In genomic region chr7:131629203-131629871, GRCh38 we compare ENCODE assay signal across 14 cellular contexts.
DNase-seq lines count a peak whose midpoint lies in the region; ATAC-seq and TF ChIP-seq lines count a peak whose summit lies in the region.
"Had no signal": no experiment of that assay in that cellular context is flagged by ENCODE, and none has a peak within 500 bp of the region (broad histone marks: within the 10 kb centered on the region; RNA-seq: fewer than 3 reads in every experiment).

No MANE protein-coding gene starts in this region.

- no peak overlapping the region for H3K27ac Mint-ChIP-seq in stimulated activated memory B cell treated with anti-CD40 and anti-IgM and Interleukin-4, amounts not matched to agents 10 μg/mL and 1 μg/mL and 100 μg/mL, for 72 hours
- H3K27ac Mint-ChIP-seq: activated naive CD8-positive, alpha-beta T cell treated with anti-CD3 and anti-CD28 coated beads for 36 hours; effector memory CD8-positive, alpha-beta T cell had no signal

- H3K79me2 ChIP-seq in osteoblast (ENCODE audit: insufficient read depth, low read length) = no peaks in the 10 kb centered on the region

- peaks cover 22% of the 10 kb centered on the region for H3K27me3 Mint-ChIP-seq in stimulated activated memory B cell treated with anti-CD40 and anti-IgM and Interleukin-4, amounts not matched to agents 10 μg/mL and 1 μg/mL and 100 μg/mL, for 72 hours

- 40 to 66% methylated on average over 4 of the region's 14 CpGs for WGBS in gastroesophageal sphincter (ENCODE audit: low coverage in 1 of 2), 2 donors

- ATAC-seq in gastroesophageal sphincter = peak; percentile 65
- ATAC-seq in stimulated activated memory B cell treated with anti-CD40 and anti-IgM and Interleukin-4, amounts not matched to agents 10 μg/mL and 1 μg/mL and 100 μg/mL, for 72 hours = no peak
- ATAC-seq in stimulated activated naive CD8-positive, alpha-beta T cell treated with anti-CD3 and anti-CD28 coated beads, Interleukin-15, Interleukin-2, amounts not matched to agents 100 U/mL and 50 U/mL, for 24 hours = no peak
- ATAC-seq: effector memory CD8-positive, alpha-beta T cell had no signal

- no peak overlapping the region for H3K4me3 Mint-ChIP-seq in stimulated activated memory B cell treated with anti-CD40 and anti-IgM and Interleukin-4, amounts not matched to agents 10 μg/mL and 1 μg/mL and 100 μg/mL, for 72 hours
- H3K4me3 Mint-ChIP-seq: activated naive CD8-positive, alpha-beta T cell treated with anti-CD3 and anti-CD28 coated beads for 36 hours; effector memory CD8-positive, alpha-beta T cell had no signal

- no peak for TF ChIP-seq POLR2A in gastroesophageal sphincter (IDR thresholded peaks at IDR 0.05)

- TF ChIP-seq CTCF in gastroesophageal sphincter (IDR thresholded peaks at IDR 0.05) = no peak
- no peak for TF ChIP-seq CTCF in osteoblast (IDR thresholded peaks at IDR 0.05; ENCODE audit: extremely low read depth, low read depth, low read length)

- H3K36me3 ChIP-seq in SJSA1 (no peaks in the 10 kb centered on the region), gastroesophageal sphincter (no peaks in the 10 kb centered on the region), osteoblast (ENCODE audit: insufficient read depth, low read length) (no peaks in the 10 kb centered on the region), H7 (replicated peaks; ENCODE audit: control insufficient read depth, insufficient read depth, low read length) (no peaks in the 10 kb centered on the region)
- H3K36me3 ChIP-seq: HAP-1 had no signal

- peak; percentile 87 for DNase-seq in GM03348 (ENCODE audit: low spot score)
- peak; percentile 86 to 89 for DNase-seq in SJSA1 (ENCODE audit: low read depth in 1 of 2, low spot score in 2 of 2)
- DNase-seq in osteoblast (ENCODE audit: insufficient read length, low spot score, missing footprints) = peak; percentile 88
- DNase-seq in NCI-H2107 treated with DMSO at 0.1 percent for 48 hours (lab: John Stamatoyannopoulos, UW; ENCODE audit: unreplicated experiment) = no peak
- no peak for DNase-seq in stimulated activated naive CD8-positive, alpha-beta T cell treated with anti-CD3 and anti-CD28 coated beads, Interleukin-15, Interleukin-2, amounts not matched to agents 100 U/mL and 50 U/mL, for 24 hours
- DNase-seq in H7 = no peak
- DNase-seq: activated CD4-positive, alpha-beta T cell treated with anti-CD3 and anti-CD28 coated beads, Interleukin-2, amount 50 U/mL, for 4 hours; activated naive CD8-positive, alpha-beta T cell treated with anti-CD3 and anti-CD28 coated beads for 36 hours; effector memory CD8-positive, alpha-beta T cell; NCI-H524 had no signal

- H3K27ac ChIP-seq in SJSA1 (peak overlapping the region; percentile 95), gastroesophageal sphincter (peak overlapping the region in 2 of 4 donors; percentile 17 to 46), osteoblast (ENCODE audit: low read depth, low read length) (peak overlapping the region; percentile 45)

- peak overlapping the region; percentile 5 for H3K4me2 ChIP-seq in osteoblast (ENCODE audit: insufficient read depth, low read length)

- no peaks in the 10 kb centered on the region for H3K9me3 Mint-ChIP-seq in stimulated activated memory B cell treated with anti-CD40 and anti-IgM and Interleukin-4, amounts not matched to agents 10 μg/mL and 1 μg/mL and 100 μg/mL, for 72 hours
- H3K9me3 Mint-ChIP-seq: activated naive CD8-positive, alpha-beta T cell treated with anti-CD3 and anti-CD28 coated beads for 36 hours; effector memory CD8-positive, alpha-beta T cell had no signal

- H4K20me1 ChIP-seq in osteoblast (ENCODE audit: insufficient read depth, low read length) = no peaks in the 10 kb centered on the region

- no peak for TF ChIP-seq EP300 in gastroesophageal sphincter (IDR thresholded peaks at IDR 0.05)

- H3K36me3 Mint-ChIP-seq in stimulated activated memory B cell treated with anti-CD40 and anti-IgM and Interleukin-4, amounts not matched to agents 10 μg/mL and 1 μg/mL and 100 μg/mL, for 72 hours = no peaks in the 10 kb centered on the region
- H3K36me3 Mint-ChIP-seq: activated naive CD8-positive, alpha-beta T cell treated with anti-CD3 and anti-CD28 coated beads for 36 hours; CD14-positive monocyte had no signal

- H3K27me3 ChIP-seq in SJSA1 (replicated peaks) (no peaks in the 10 kb centered on the region), gastroesophageal sphincter (peaks cover 12% of the 10 kb centered on the region), osteoblast (ENCODE audit: insufficient read depth, low read length) (no peaks in the 10 kb centered on the region), H7 (ENCODE audit: control insufficient read depth, insufficient read depth, low read length) (no peaks in the 10 kb centered on the region)

- H3K4me3 ChIP-seq in SJSA1 (no peak overlapping the region), gastroesophageal sphincter (no peak overlapping the region), osteoblast (ENCODE audit: insufficient read depth, low read length) (no peak overlapping the region), H7 (ENCODE audit: insufficient read depth, low read depth, low read length) (no peak overlapping the region)
- H3K4me3 ChIP-seq: HAP-1 had no signal

- H3K4me1 ChIP-seq in SJSA1 (replicated peaks) (peaks cover 90% of the 10 kb centered on the region), gastroesophageal sphincter (peaks cover 0 to 31% (median 8%) of the 10 kb centered on the region in 3 donors), osteoblast (ENCODE audit: insufficient read depth, low read length) (peaks cover 46% of the 10 kb centered on the region)

- no peak overlapping the region for H2AFZ ChIP-seq in osteoblast (ENCODE audit: low read length)

- no peaks in the 10 kb centered on the region for H3K9me3 ChIP-seq in SJSA1 (replicated peaks)
- no peaks in the 10 kb centered on the region for H3K9me3 ChIP-seq in gastroesophageal sphincter
- no peaks in the 10 kb centered on the region for H3K9me3 ChIP-seq in osteoblast (ENCODE audit: low read depth, low read length)
- H3K9me3 ChIP-seq: HAP-1 had no signal

- no peaks in the 10 kb centered on the region for H3K4me1 Mint-ChIP-seq in stimulated activated memory B cell treated with anti-CD40 and anti-IgM and Interleukin-4, amounts not matched to agents 10 μg/mL and 1 μg/mL and 100 μg/mL, for 72 hours
- H3K4me1 Mint-ChIP-seq: activated naive CD8-positive, alpha-beta T cell treated with anti-CD3 and anti-CD28 coated beads for 36 hours; CD14-positive monocyte had no signal

Comparison
In these comparisons a context has a peak if more than half of its experiments do, and no peak if none do; other contexts are left out.
1. DNase-seq: peak in GM03348 (single experiment), SJSA1 (2 of 2) and osteoblast (single experiment); none in NCI-H2107 treated with DMSO at 0.1 percent for 48 hours (single experiment), stimulated activated naive CD8-positive, alpha-beta T cell treated with anti-CD3 and anti-CD28 coated beads, Interleukin-15, Interleukin-2, amounts not matched to agents 100 U/mL and 50 U/mL, for 24 hours (single experiment) and H7 (single experiment).